ENCODE assay signal across 23 cellular contexts in the genomic region with DNA sequence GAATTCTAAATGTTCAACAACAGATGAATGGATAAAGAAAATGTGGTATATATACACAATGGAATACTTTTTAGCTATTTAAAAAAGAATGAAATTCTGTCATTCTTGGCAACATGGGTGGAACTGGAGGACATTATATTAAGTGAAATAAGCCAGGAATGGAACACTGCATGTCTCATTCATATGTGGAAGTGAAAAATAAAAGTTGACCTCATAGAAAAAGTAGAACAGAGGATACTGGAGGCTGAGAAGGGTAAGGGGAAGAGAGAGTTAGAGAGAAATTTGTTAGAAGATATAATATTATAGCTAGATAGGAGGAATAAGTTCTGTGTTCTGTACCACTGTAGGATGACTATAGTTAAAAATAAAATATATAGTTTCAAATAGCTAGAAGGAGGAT.
"Had no signal": no experiment of that assay in that cellular context is flagged by ENCODE, and none has a peak within 500 bp of the region (broad histone marks: within the 10 kb centered on the region; RNA-seq: fewer than 3 reads in every experiment).

No MANE protein-coding gene starts in this region.

- H3K27ac Mint-ChIP-seq: dendritic cell treated with granulocyte-macrophage colony-stimulating factor and Interleukin-4, amounts not matched to agents 40 ng/mL and 50 ng/mL, for 4 days; effector memory CD8-positive, alpha-beta T cell; endodermal cell; mesothelial cell of epicardium; naive thymus-derived CD8-positive, alpha-beta T cell had no signal

- ATAC-seq: effector memory CD8-positive, alpha-beta T cell; esophagus mucosa; gastrocnemius medialis; heart right ventricle; left cardiac atrium; left lung; left ventricle myocardium superior; lower lobe of right lung; mucosa of descending colon; naive thymus-derived CD8-positive, alpha-beta T cell had no signal

- DNase-seq: cortex of kidney; effector CD8-positive, alpha-beta T cell; effector memory CD8-positive, alpha-beta T cell; endodermal cell; erythroblast; esophagus squamous epithelium; foreskin fibroblast; foreskin melanocyte; gastrocnemius medialis; glutamatergic neuron; heart right ventricle; hippocampal formation; left cardiac atrium; left lung; left ventricle myocardium superior; lower lobe of right lung; mesenchymal stem cell; mucosa of descending colon; naive B cell; naive thymus-derived CD8-positive, alpha-beta T cell had no signal

- H3K27me3 Mint-ChIP-seq: effector memory CD8-positive, alpha-beta T cell; naive B cell; naive thymus-derived CD8-positive, alpha-beta T cell had no signal

- H3K4me3 Mint-ChIP-seq: dendritic cell treated with granulocyte-macrophage colony-stimulating factor and Interleukin-4, amounts not matched to agents 40 ng/mL and 50 ng/mL, for 4 days; effector memory CD8-positive, alpha-beta T cell; endodermal cell; mesothelial cell of epicardium; naive B cell; naive thymus-derived CD8-positive, alpha-beta T cell had no signal

- H3K36me3 Mint-ChIP-seq: naive B cell had no signal

- H3K9me3 Mint-ChIP-seq: dendritic cell treated with granulocyte-macrophage colony-stimulating factor and Interleukin-4, amounts not matched to agents 40 ng/mL and 50 ng/mL, for 4 days; effector memory CD8-positive, alpha-beta T cell had no signal
